22 cellular contexts compared by ENCODE assay signal in genomic region chr11:132253469-132254264, GRCh38.
"Had no signal": no experiment of that assay in that cellular context is flagged by ENCODE, and none has a peak within 500 bp of the region (broad histone marks: within the 10 kb centered on the region; RNA-seq: fewer than 3 reads in every experiment).

No MANE protein-coding gene starts in this region.

- H3K4me3 ChIP-seq: K562 had no signal

- H3K9me3 Mint-ChIP-seq: activated CD4-positive, alpha-beta T cell treated with anti-CD3 and anti-CD28 coated beads, Interleukin-2, amount 10 ng/mL, durations not matched to agents 24 days and 14 days; activated T-cell treated with anti-CD3 and anti-CD28 coated beads, Interleukin-2, amount 50 U/mL, for 24 hours had no signal

- DNase-seq: activated B cell treated with CpG ODN at 0.5 μM for 24 hours; activated CD4-positive, alpha-beta T cell treated with anti-CD3 and anti-CD28 coated beads for 1 hour; activated CD4-positive, alpha-beta T cell treated with anti-CD3 and anti-CD28 coated beads, Interleukin-2, amount 10 ng/mL, durations not matched to agents 24 days and 14 days; activated CD4-positive, alpha-beta T cell treated with anti-CD3 and anti-CD28 coated beads, Interleukin-2, amount 50 U/mL, for 48 hours; activated CD8-positive, alpha-beta memory T cell treated with anti-CD3 and anti-CD28 coated beads, Interleukin-2, amount 10 ng/mL, durations not matched to agents 7 days and 5 days; activated effector memory CD4-positive, alpha-beta T cell treated with anti-CD3 and anti-CD28 coated beads, Interleukin-2, amount 50 U/mL, for 16 hours; activated naive CD4-positive, alpha-beta T cell treated with anti-CD3 and anti-CD28 coated beads for 36 hours; activated T-cell treated with anti-CD3 and anti-CD28 coated beads, Interleukin-2, amount 50 U/mL, for 24 hours; amygdala; Karpas-422; MM.1S; NCI-H1694; NCI-H2029; NCI-H510A treated with DMSO at 0.1 percent for 48 hours; SIG-M5; T-helper 17 cell; T1000 had no signal

- H3K27ac Mint-ChIP-seq: activated B cell treated with CpG ODN at 0.5 μM for 24 hours; activated CD4-positive, alpha-beta T cell treated with anti-CD3 and anti-CD28 coated beads, Interleukin-2, amount 10 ng/mL, durations not matched to agents 24 days and 14 days; activated CD8-positive, alpha-beta memory T cell treated with anti-CD3 and anti-CD28 coated beads, Interleukin-2, amount 10 ng/mL, durations not matched to agents 7 days and 5 days; activated naive CD4-positive, alpha-beta T cell treated with anti-CD3 and anti-CD28 coated beads for 36 hours; activated naive CD8-positive, alpha-beta T cell; activated T-cell treated with anti-CD3 and anti-CD28 coated beads, Interleukin-2, amount 50 U/mL, for 24 hours; brain; T-helper 17 cell had no signal

- H3K4me1 Mint-ChIP-seq: activated B cell treated with CpG ODN at 0.5 μM for 24 hours; activated CD4-positive, alpha-beta T cell treated with anti-CD3 and anti-CD28 coated beads, Interleukin-2, amount 10 ng/mL, durations not matched to agents 24 days and 14 days; activated CD8-positive, alpha-beta memory T cell treated with anti-CD3 and anti-CD28 coated beads, Interleukin-2, amount 10 ng/mL, durations not matched to agents 7 days and 5 days; T-helper 17 cell had no signal

- FAIRE-seq: astrocyte, K562, TTC549 had no signal

- ATAC-seq: activated CD8-positive, alpha-beta memory T cell treated with anti-CD3 and anti-CD28 coated beads, Interleukin-2, amount 10 ng/mL, durations not matched to agents 7 days and 5 days; K562; T-helper 17 cell had no signal

- H3K27me3 Mint-ChIP-seq: activated B cell treated with CpG ODN at 0.5 μM for 24 hours; activated CD4-positive, alpha-beta T cell treated with anti-CD3 and anti-CD28 coated beads, Interleukin-2, amount 10 ng/mL, durations not matched to agents 24 days and 14 days; activated naive CD8-positive, alpha-beta T cell; activated T-cell treated with anti-CD3 and anti-CD28 coated beads, Interleukin-2, amount 50 U/mL, for 24 hours; brain; T-helper 17 cell had no signal

- H3K4me3 Mint-ChIP-seq: activated B cell treated with CpG ODN at 0.5 μM for 24 hours; activated CD4-positive, alpha-beta T cell treated with anti-CD3 and anti-CD28 coated beads, Interleukin-2, amount 10 ng/mL, durations not matched to agents 24 days and 14 days; activated CD8-positive, alpha-beta memory T cell treated with anti-CD3 and anti-CD28 coated beads, Interleukin-2, amount 10 ng/mL, durations not matched to agents 7 days and 5 days; activated naive CD4-positive, alpha-beta T cell treated with anti-CD3 and anti-CD28 coated beads for 36 hours; activated naive CD8-positive, alpha-beta T cell; activated T-cell treated with anti-CD3 and anti-CD28 coated beads, Interleukin-2, amount 50 U/mL, for 24 hours; brain; T-helper 17 cell had no signal

- H3K36me3 Mint-ChIP-seq: activated CD8-positive, alpha-beta memory T cell treated with anti-CD3 and anti-CD28 coated beads, Interleukin-2, amount 10 ng/mL, durations not matched to agents 7 days and 5 days; activated naive CD8-positive, alpha-beta T cell had no signal
